In genomic region chr17:67456103-67456502, GRCh38 we compare ENCODE assay signal across 19 cellular contexts.
DNase-seq lines count a peak whose midpoint lies in the region; ATAC-seq and TF ChIP-seq lines count a peak whose summit lies in the region.
"Had no signal": no experiment of that assay in that cellular context is flagged by ENCODE, and none has a peak within 500 bp of the region (broad histone marks: within the 10 kb centered on the region; RNA-seq: fewer than 3 reads in every experiment).

No MANE protein-coding gene starts in this region.

- no peaks in the 10 kb centered on the region for H3K36me3 ChIP-seq in CD4-positive, CD25-positive, alpha-beta regulatory T cell (ENCODE audit: control insufficient read depth, insufficient read depth, low read length)
- H3K36me3 ChIP-seq in CD8-positive, alpha-beta memory T cell (ENCODE audit: insufficient read depth, low read length): no peaks in the 10 kb centered on the region
- peaks cover 10% of the 10 kb centered on the region for H3K36me3 ChIP-seq in OCI-LY3 (replicated peaks; ENCODE audit: low read depth, low read length)
- H3K36me3 ChIP-seq: lower lobe of right lung, pancreas, sigmoid colon, uterus had no signal

- no peak for TF ChIP-seq CTCF in OCI-LY3 (IDR thresholded peaks at IDR 0.05; ENCODE audit: low read depth, low read length)

- H3K36me3 Mint-ChIP-seq in CD4-positive, CD25-positive, alpha-beta regulatory T cell: peaks cover 21% of the 10 kb centered on the region
- H3K36me3 Mint-ChIP-seq in CD8-positive, alpha-beta memory T cell: peaks cover 9 to 23% (median 22%) of the 10 kb centered on the region in 3 donors
- H3K36me3 Mint-ChIP-seq in effector memory CD8-positive, alpha-beta T cell (ENCODE audit: insufficient read depth): peaks cover 14% of the 10 kb centered on the region
- H3K36me3 Mint-ChIP-seq in activated T-helper 2 cell treated with anti-CD3 and anti-CD28 coated beads, Interferon-gamma antibody, Interleukin-2, Interleukin-4, amounts not matched to agents 10 μg/mL and 5 μg/mL and 100 μg/mL, durations not matched to agents 14 hours and 24 hours and 36 hours (ENCODE audit: low read depth): peaks cover 32% of the 10 kb centered on the region

- H3K4me1 Mint-ChIP-seq in CD4-positive, CD25-positive, alpha-beta regulatory T cell: peaks cover 24 to 76% (median 33%) of the 10 kb centered on the region in 4 donors
- H3K4me1 Mint-ChIP-seq in CD8-positive, alpha-beta memory T cell: peaks cover 77 to 94% (median 87%) of the 10 kb centered on the region in 3 donors
- peaks cover 51 to 87% of the 10 kb centered on the region in 2 donors for H3K4me1 Mint-ChIP-seq in effector memory CD8-positive, alpha-beta T cell (ENCODE audit: low read depth in 2 of 2)
- H3K4me1 Mint-ChIP-seq in activated T-helper 2 cell treated with anti-CD3 and anti-CD28 coated beads, Interferon-gamma antibody, Interleukin-2, Interleukin-4, amounts not matched to agents 10 μg/mL and 5 μg/mL and 100 μg/mL, durations not matched to agents 14 hours and 24 hours and 36 hours (ENCODE audit: low read depth): peaks cover 39% of the 10 kb centered on the region

- H3K4me1 ChIP-seq in CD4-positive, CD25-positive, alpha-beta regulatory T cell (ENCODE audit: control insufficient read depth, insufficient read depth, low read length, poor library complexity, severe bottlenecking): peaks cover 22% of the 10 kb centered on the region
- H3K4me1 ChIP-seq in CD8-positive, alpha-beta memory T cell (ENCODE audit: insufficient read depth, low read length): peaks cover 60% of the 10 kb centered on the region
- peaks cover 14% of the 10 kb centered on the region for H3K4me1 ChIP-seq in OCI-LY3 (ENCODE audit: low read length)
- H3K4me1 ChIP-seq: lower lobe of right lung, pancreas, sigmoid colon, uterus had no signal

- H4K20me1 ChIP-seq in OCI-LY3 (ENCODE audit: insufficient read depth, low read length): peaks cover 4% of the 10 kb centered on the region; the same call in 1 of the 2 replicates

- no peak for ATAC-seq in CD4-positive, CD25-positive, alpha-beta regulatory T cell (ENCODE audit: low read depth in 2 of 2)
- no peak for ATAC-seq in effector memory CD8-positive, alpha-beta T cell (replicated peaks)
- ATAC-seq: lower lobe of right lung, pancreas had no signal

- CTCF ChIA-PET in CD8-positive, alpha-beta memory T cell (lab: Charles Lee): interaction anchor here (0.9 to 1.6 kb wide), 5 partner anchors 10 to 77 kb away, joined by 3 to 8 read pairs (median 5); no protein-coding TSS in a partner anchor

- H3K4me3 ChIP-seq in CD4-positive, CD25-positive, alpha-beta regulatory T cell (ENCODE audit: low read depth, low read length): no peak overlapping the region
- no peak overlapping the region for H3K4me3 ChIP-seq in CD8-positive, alpha-beta memory T cell (ENCODE audit: low read length)
- no peak overlapping the region for H3K4me3 ChIP-seq in OCI-LY3 (ENCODE audit: low read length)
- H3K4me3 ChIP-seq: lower lobe of right lung, pancreas, sigmoid colon, uterus had no signal

- peaks cover 2% of the 10 kb centered on the region for H3K27me3 Mint-ChIP-seq in CD4-positive, CD25-positive, alpha-beta regulatory T cell
- no peaks in the 10 kb centered on the region for H3K27me3 Mint-ChIP-seq in CD8-positive, alpha-beta memory T cell
- no peaks in the 10 kb centered on the region for H3K27me3 Mint-ChIP-seq in effector memory CD8-positive, alpha-beta T cell
- H3K27me3 Mint-ChIP-seq in activated T-helper 2 cell treated with anti-CD3 and anti-CD28 coated beads, Interferon-gamma antibody, Interleukin-2, Interleukin-4, amounts not matched to agents 10 μg/mL and 5 μg/mL and 100 μg/mL, durations not matched to agents 14 hours and 24 hours and 36 hours (ENCODE audit: low read depth): no peaks in the 10 kb centered on the region

- POLR2A ChIA-PET in CD8-positive, alpha-beta memory T cell (lab: Charles Lee): interaction anchor here (1.3 kb wide), 1 partner anchor 15 kb away, joined by 3 read pairs; no protein-coding TSS in a partner anchor

- DNase-seq in CD4-positive, CD25-positive, alpha-beta regulatory T cell: no peak
- no peak for DNase-seq in CD8-positive, alpha-beta memory T cell
- DNase-seq in effector memory CD8-positive, alpha-beta T cell: no peak
- DNase-seq in CD1c-positive myeloid dendritic cell (ENCODE audit: extremely low spot score): no peak
- DNase-seq in activated T-helper 2 cell treated with anti-CD3 and anti-CD28 coated beads, Interferon-gamma antibody, Interleukin-2, Interleukin-4, amounts not matched to agents 10 μg/mL and 5 μg/mL and 100 μg/mL, durations not matched to agents 14 hours and 24 hours and 36 hours (ENCODE audit: low spot score): no peak
- no peak for DNase-seq in iPS-NIHi11 (ENCODE audit: low spot score)
- DNase-seq: activated CD4-positive, alpha-beta T cell treated with anti-CD3 and anti-CD28 coated beads, Interleukin-2, amount 50 U/mL, for 1 hour; GF-D8; islet precursor cell; lower lobe of right lung; NCI-H146; NCI-H2227 treated with DMSO at 0.1 percent for 48 hours; pancreas; sigmoid colon; SK-N-SH; stimulated activated CD4-positive, alpha-beta T cell treated with anti-CD3 and anti-CD28 coated beads, Interleukin-2, amount 100 ng/mL, for 24 hours; substantia nigra; uterus had no signal

- peak overlapping the region in 2 of 3 donors; percentile 74 to 93 for H3K27ac Mint-ChIP-seq in CD4-positive, CD25-positive, alpha-beta regulatory T cell
- H3K27ac Mint-ChIP-seq in CD8-positive, alpha-beta memory T cell: peak overlapping the region; percentile 31 to 95 (median 74)
- peak overlapping the region; percentile 82 to 86 for H3K27ac Mint-ChIP-seq in effector memory CD8-positive, alpha-beta T cell
- H3K27ac Mint-ChIP-seq in activated T-helper 2 cell treated with anti-CD3 and anti-CD28 coated beads, Interferon-gamma antibody, Interleukin-2, Interleukin-4, amounts not matched to agents 10 μg/mL and 5 μg/mL and 100 μg/mL, durations not matched to agents 14 hours and 24 hours and 36 hours: no peak overlapping the region

- H3K27me3 ChIP-seq in CD4-positive, CD25-positive, alpha-beta regulatory T cell (ENCODE audit: control insufficient read depth, insufficient read depth, low read length): no peaks in the 10 kb centered on the region
- no peaks in the 10 kb centered on the region for H3K27me3 ChIP-seq in CD8-positive, alpha-beta memory T cell (ENCODE audit: insufficient read depth, low read length, poor library complexity, severe bottlenecking)
- H3K27me3 ChIP-seq in OCI-LY3 (ENCODE audit: low read depth, low read length): no peaks in the 10 kb centered on the region
- H3K27me3 ChIP-seq: pancreas, sigmoid colon, uterus had no signal

- intact Hi-C loops in activated T-helper 2 cell treated with anti-CD3 and anti-CD28 coated beads, Interferon-gamma antibody, Interleukin-2, Interleukin-4, amounts not matched to agents 10 μg/mL and 5 μg/mL and 100 μg/mL, durations not matched to agents 14 hours and 24 hours and 36 hours (cut with micrococcal nuclease): no loop called here

- peak overlapping the region in 1 of 4 donors; percentile 67 for H3K4me3 Mint-ChIP-seq in CD4-positive, CD25-positive, alpha-beta regulatory T cell
- H3K4me3 Mint-ChIP-seq in CD8-positive, alpha-beta memory T cell: peak overlapping the region in 4 of 7 donors; percentile 1 to 44 (median 7)
- peak overlapping the region; percentile 3 to 52 for H3K4me3 Mint-ChIP-seq in effector memory CD8-positive, alpha-beta T cell
- H3K4me3 Mint-ChIP-seq in activated T-helper 2 cell treated with anti-CD3 and anti-CD28 coated beads, Interferon-gamma antibody, Interleukin-2, Interleukin-4, amounts not matched to agents 10 μg/mL and 5 μg/mL and 100 μg/mL, durations not matched to agents 14 hours and 24 hours and 36 hours (ENCODE audit: low read depth): no peak overlapping the region

- no peak overlapping the region for H3K27ac ChIP-seq in CD4-positive, CD25-positive, alpha-beta regulatory T cell (ENCODE audit: insufficient read depth, low read length, poor library complexity, severe bottlenecking)
- H3K27ac ChIP-seq in CD8-positive, alpha-beta memory T cell (ENCODE audit: low read depth, low read length): no peak overlapping the region
- H3K27ac ChIP-seq in OCI-LY3 (ENCODE audit: low read length): no peak overlapping the region
- H3K27ac ChIP-seq: lower lobe of right lung, pancreas, sigmoid colon, uterus had no signal

- H3K79me2 ChIP-seq in OCI-LY3 (ENCODE audit: low read length): peaks cover 23% of the 10 kb centered on the region

- H3K4me2 ChIP-seq in OCI-LY3 (ENCODE audit: low read length): peak overlapping the region; percentile 13; the same call in 1 of the 2 replicates
- H3K4me2 ChIP-seq: SK-N-SH had no signal

- no peak overlapping the region for H2AFZ ChIP-seq in OCI-LY3 (ENCODE audit: low read depth, low read length)

- no peak overlapping the region for H3K9ac ChIP-seq in OCI-LY3 (ENCODE audit: low read length)
- H3K9ac ChIP-seq: SK-N-SH had no signal

- peaks cover 8 to 11% of the 10 kb centered on the region in 2 experiments for H3K9me3 ChIP-seq in CD4-positive, CD25-positive, alpha-beta regulatory T cell (ENCODE audit: control insufficient read depth in 2 of 2, low read length in 2 of 2)
- H3K9me3 ChIP-seq in CD8-positive, alpha-beta memory T cell (ENCODE audit: low read length): no peaks in the 10 kb centered on the region
- peaks cover 6% of the 10 kb centered on the region; the same call in 1 of the 2 replicates for H3K9me3 ChIP-seq in OCI-LY3 (ENCODE audit: insufficient read depth, low read length)
- H3K9me3 ChIP-seq: lower lobe of right lung, pancreas, SK-N-SH, uterus had no signal

- H3K9me3 Mint-ChIP-seq in CD4-positive, CD25-positive, alpha-beta regulatory T cell: peaks cover 0 to 8% (median 3%) of the 10 kb centered on the region in 7 donors
- peaks cover 5 to 12% (median 8%) of the 10 kb centered on the region in 5 donors for H3K9me3 Mint-ChIP-seq in CD8-positive, alpha-beta memory T cell
- H3K9me3 Mint-ChIP-seq in effector memory CD8-positive, alpha-beta T cell: peaks cover 4 to 9% of the 10 kb centered on the region in 2 donors
- peaks cover 23% of the 10 kb centered on the region for H3K9me3 Mint-ChIP-seq in activated T-helper 2 cell treated with anti-CD3 and anti-CD28 coated beads, Interferon-gamma antibody, Interleukin-2, Interleukin-4, amounts not matched to agents 10 μg/mL and 5 μg/mL and 100 μg/mL, durations not matched to agents 14 hours and 24 hours and 36 hours
